1 cellular context compared by ENCODE assay signal in genomic region chr7:4006687-4007086, GRCh38.
TF ChIP-seq lines count a peak whose summit lies in the region.

No MANE protein-coding gene starts in this region.

TF ChIP-seq in HepG2, 621 proteins besides CTCF, POLR2A, EP300 and RAD21 (continued from another document and continues in another):
- TF ChIP-seq REST (IDR thresholded peaks at IDR 0.05; ENCODE audit: borderline replicate concordance in 1 of 2, low read depth in 1 of 2, low read length in 2 of 2) (peak in 1 of 2 experiments; percentile 64; a peak in 1 of 4 replicates), ZNF503 (CRISPR knock-in tag; IDR thresholded peaks at IDR 0.05) (no peak), ZMAT3 (CRISPR knock-in tag; conservative IDR thresholded peaks at IDR 0.05) (peak; percentile 72; the same call in 1 of the 2 replicates), ZNF468 (CRISPR knock-in tag; IDR thresholded peaks at IDR 0.05) (no peak), PATZ1 (CRISPR knock-in tag; IDR thresholded peaks at IDR 0.05) (peak; percentile 33; the same call in 1 of the 2 replicates), ZBED4 (CRISPR knock-in tag; IDR thresholded peaks at IDR 0.05; ENCODE audit: borderline replicate concordance) (no peak), CSRNP1 (CRISPR knock-in tag; IDR thresholded peaks at IDR 0.05) (no peak; the same call in 1 of the 2 replicates), ZFAT (CRISPR knock-in tag; conservative IDR thresholded peaks at IDR 0.05) (no peak), ZNF235 (CRISPR knock-in tag; IDR thresholded peaks at IDR 0.05; ENCODE audit: borderline replicate concordance) (no peak), THAP11 (CRISPR knock-in tag; IDR thresholded peaks at IDR 0.05) (no peak; the same call in 1 of the 2 replicates), ARID5B (CRISPR knock-in tag; IDR thresholded peaks at IDR 0.05) (peak; percentile 72), ZNF34 (CRISPR knock-in tag; IDR thresholded peaks at IDR 0.05; ENCODE audit: borderline replicate concordance) (no peak), ZNF260 (CRISPR knock-in tag; IDR thresholded peaks at IDR 0.05; ENCODE audit: borderline replicate concordance, low read depth) (no peak), RELA (CRISPR knock-in tag; IDR thresholded peaks at IDR 0.05) (no peak), ZSCAN29 (CRISPR knock-in tag; conservative IDR thresholded peaks at IDR 0.05) (no peak), TOE1 (CRISPR knock-in tag; IDR thresholded peaks at IDR 0.05) (no peak)
- TF ChIP-seq, protein P1, sequence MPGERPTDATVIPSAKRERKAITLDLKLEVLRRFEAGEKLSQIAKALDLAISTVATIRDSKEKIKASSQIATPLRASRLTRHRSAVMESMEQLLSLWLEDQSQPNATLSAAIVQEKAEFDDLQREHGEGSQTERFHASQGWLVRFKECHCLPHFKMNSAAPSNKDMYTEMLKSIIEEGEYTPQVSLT (CRISPR knock-in tag; IDR thresholded peaks at IDR 0.05; ENCODE audit: borderline replicate concordance, low read depth) = no peak
- TF ChIP-seq, protein P2, sequence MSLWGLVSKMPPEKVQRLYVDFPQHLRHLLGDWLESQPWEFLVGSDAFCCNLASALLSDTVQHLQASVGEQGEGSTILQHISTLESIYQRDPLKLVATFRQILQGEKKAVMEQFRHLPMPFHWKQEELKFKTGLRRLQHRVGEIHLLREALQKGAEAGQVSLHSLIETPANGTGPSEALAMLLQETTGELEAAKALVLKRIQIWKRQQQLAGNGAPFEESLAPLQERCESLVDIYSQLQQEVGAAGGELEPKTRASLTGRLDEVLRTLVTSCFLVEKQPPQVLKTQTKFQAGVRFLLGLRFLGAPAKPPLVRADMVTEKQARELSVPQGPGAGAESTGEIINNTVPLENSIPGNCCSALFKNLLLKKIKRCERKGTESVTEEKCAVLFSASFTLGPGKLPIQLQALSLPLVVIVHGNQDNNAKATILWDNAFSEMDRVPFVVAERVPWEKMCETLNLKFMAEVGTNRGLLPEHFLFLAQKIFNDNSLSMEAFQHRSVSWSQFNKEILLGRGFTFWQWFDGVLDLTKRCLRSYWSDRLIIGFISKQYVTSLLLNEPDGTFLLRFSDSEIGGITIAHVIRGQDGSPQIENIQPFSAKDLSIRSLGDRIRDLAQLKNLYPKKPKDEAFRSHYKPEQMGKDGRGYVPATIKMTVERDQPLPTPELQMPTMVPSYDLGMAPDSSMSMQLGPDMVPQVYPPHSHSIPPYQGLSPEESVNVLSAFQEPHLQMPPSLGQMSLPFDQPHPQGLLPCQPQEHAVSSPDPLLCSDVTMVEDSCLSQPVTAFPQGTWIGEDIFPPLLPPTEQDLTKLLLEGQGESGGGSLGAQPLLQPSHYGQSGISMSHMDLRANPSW (CRISPR knock-in tag; IDR thresholded peaks at IDR 0.05; ENCODE audit: borderline replicate concordance) = no peak
- TF ChIP-seq, protein P3, sequence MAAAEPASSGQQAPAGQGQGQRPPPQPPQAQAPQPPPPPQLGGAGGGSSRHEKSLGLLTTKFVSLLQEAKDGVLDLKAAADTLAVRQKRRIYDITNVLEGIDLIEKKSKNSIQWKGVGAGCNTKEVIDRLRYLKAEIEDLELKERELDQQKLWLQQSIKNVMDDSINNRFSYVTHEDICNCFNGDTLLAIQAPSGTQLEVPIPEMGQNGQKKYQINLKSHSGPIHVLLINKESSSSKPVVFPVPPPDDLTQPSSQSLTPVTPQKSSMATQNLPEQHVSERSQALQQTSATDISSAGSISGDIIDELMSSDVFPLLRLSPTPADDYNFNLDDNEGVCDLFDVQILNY (CRISPR knock-in tag; conservative IDR thresholded peaks at IDR 0.05) = peak; percentile 70; the same call in 1 of the 2 replicates
- TF ChIP-seq, protein P4, sequence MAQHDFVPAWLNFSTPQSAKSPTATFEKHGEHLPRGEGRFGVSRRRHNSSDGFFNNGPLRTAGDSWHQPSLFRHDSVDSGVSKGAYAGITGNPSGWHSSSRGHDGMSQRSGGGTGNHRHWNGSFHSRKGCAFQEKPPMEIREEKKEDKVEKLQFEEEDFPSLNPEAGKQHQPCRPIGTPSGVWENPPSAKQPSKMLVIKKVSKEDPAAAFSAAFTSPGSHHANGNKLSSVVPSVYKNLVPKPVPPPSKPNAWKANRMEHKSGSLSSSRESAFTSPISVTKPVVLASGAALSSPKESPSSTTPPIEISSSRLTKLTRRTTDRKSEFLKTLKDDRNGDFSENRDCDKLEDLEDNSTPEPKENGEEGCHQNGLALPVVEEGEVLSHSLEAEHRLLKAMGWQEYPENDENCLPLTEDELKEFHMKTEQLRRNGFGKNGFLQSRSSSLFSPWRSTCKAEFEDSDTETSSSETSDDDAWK (CRISPR knock-in tag; IDR thresholded peaks at IDR 0.05) = no peak
- TF ChIP-seq, protein P5, sequence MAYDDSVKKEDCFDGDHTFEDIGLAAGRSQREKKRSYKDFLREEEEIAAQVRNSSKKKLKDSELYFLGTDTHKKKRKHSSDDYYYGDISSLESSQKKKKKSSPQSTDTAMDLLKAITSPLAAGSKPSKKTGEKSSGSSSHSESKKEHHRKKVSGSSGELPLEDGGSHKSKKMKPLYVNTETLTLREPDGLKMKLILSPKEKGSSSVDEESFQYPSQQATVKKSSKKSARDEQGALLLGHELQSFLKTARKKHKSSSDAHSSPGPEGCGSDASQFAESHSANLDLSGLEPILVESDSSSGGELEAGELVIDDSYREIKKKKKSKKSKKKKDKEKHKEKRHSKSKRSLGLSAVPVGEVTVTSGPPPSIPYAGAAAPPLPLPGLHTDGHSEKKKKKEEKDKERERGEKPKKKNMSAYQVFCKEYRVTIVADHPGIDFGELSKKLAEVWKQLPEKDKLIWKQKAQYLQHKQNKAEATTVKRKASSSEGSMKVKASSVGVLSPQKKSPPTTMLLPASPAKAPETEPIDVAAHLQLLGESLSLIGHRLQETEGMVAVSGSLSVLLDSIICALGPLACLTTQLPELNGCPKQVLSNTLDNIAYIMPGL (CRISPR knock-in tag; IDR thresholded peaks at IDR 0.05; ENCODE audit: borderline replicate concordance in 1 of 2, low read depth in 1 of 2) = no peak
- TF ChIP-seq, protein P6, sequence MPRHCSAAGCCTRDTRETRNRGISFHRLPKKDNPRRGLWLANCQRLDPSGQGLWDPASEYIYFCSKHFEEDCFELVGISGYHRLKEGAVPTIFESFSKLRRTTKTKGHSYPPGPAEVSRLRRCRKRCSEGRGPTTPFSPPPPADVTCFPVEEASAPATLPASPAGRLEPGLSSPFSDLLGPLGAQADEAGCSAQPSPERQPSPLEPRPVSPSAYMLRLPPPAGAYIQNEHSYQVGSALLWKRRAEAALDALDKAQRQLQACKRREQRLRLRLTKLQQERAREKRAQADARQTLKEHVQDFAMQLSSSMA (CRISPR knock-in tag; IDR thresholded peaks at IDR 0.05) = no peak
